In the genomic region with DNA sequence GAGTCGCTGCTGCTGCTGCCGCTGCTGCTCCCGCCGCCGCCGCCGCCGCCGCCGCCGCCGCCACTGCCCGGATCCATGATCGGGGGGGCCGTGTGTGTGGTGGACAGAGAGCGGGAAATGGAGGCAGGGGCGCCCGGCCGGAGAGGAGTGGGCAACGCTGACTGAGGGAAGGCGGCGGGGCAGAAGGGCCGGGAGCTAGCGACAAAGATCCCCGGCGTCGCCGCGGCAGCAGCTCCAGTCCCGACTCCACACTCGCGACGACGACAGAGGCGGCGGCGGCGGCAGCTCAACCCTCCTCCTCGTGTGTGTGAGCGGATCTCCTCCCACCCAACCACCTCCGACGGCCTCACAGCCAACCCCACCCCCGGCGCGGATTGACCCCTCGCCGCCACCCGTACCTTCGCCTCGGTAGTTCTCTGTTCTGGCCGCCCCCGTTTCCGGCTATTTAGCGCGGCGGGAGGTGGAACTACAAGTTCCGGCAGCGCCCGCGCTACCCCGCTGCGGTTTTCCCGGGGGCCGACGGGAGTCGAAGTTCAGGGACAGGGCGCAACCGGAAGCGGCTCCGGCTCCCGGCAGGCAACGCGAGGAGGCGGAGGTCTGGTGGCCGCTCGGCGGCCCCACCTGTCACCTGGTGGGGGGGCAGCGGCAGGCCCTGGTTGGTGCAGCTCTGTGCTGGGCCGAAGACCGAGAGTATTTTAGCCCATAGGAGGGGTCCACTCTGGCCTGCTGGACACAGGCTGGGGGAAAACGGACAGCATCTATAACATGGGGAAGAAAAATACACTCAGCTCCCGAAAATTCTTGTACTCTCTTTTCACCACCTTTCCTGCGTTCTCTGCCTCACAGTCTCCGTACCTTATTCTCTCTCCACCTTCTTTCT, we compare ENCODE assay signal across 8 cellular contexts. TPM values are rescaled to one million over a fixed set of nuclear protein-coding genes. Genes with fewer than 3 reads are reported as not detected.
DNase-seq lines count a peak whose midpoint lies in the region; ATAC-seq and TF ChIP-seq lines count a peak whose summit lies in the region.

A gene (minus strand): TSS at position 313 of the 880 bp plus-strand sequence. CDS start 236 bp downstream, at position 77.

- no peaks in the 10 kb centered on the region for H3K9me3 ChIP-seq in Peyer's patch
- no peaks in the 10 kb centered on the region for H3K9me3 ChIP-seq in muscle layer of duodenum (ENCODE audit: control insufficient read depth in 1 of 2, low read length in 2 of 2)

- H3K27me3 ChIP-seq in KMS-11 (ENCODE audit: insufficient read depth, low read depth) (no peaks in the 10 kb centered on the region), Peyer's patch (no peaks in the 10 kb centered on the region), muscle layer of duodenum (ENCODE audit: low read depth, low read length) (no peaks in the 10 kb centered on the region)

- DNase-seq in DMS79 treated with DMSO at 0.1 percent for 48 hours (lab: John Stamatoyannopoulos, UW) (peak; percentile 95), Peyer's patch (peak; percentile 97 to 99 (median 99))
- DNase-seq in activated T-cell treated with anti-CD3 and anti-CD28 coated beads, Interleukin-2, amount 50 U/mL, for 48 hours = peak; percentile 99 to 100
- DNase-seq in stimulated activated CD8-positive, alpha-beta memory T cell treated with anti-CD3 and anti-CD28 coated beads, Interleukin-7, amount 100 ng/mL, for 4 hours (ENCODE audit: low read depth in 2 of 2) = peak; percentile 99 to 100

- peak within 1 kb of the TSS; percentile 85 for H3K9ac ChIP-seq in KMS-11

- H3K4me1 ChIP-seq in KMS-11 (ENCODE audit: low read depth, poor library complexity, severe bottlenecking) = peaks cover 39% of the 10 kb centered on the region
- H3K4me1 ChIP-seq in Peyer's patch = peaks cover 0 to 29% (median 2%) of the 10 kb centered on the region in 4 donors
- H3K4me1 ChIP-seq in muscle layer of duodenum (ENCODE audit: control insufficient read depth in 1 of 2, insufficient read depth in 2 of 2, low read length in 2 of 2) = peaks cover 20 to 30% of the 10 kb centered on the region in 2 donors

- no peak for TF ChIP-seq CTCF in KMS-11 (conservative IDR thresholded peaks at IDR 0.05; ENCODE audit: low read depth, low read length)
- TF ChIP-seq CTCF in Peyer's patch (IDR thresholded peaks at IDR 0.05) = peak in 5 of 6 experiments; percentile 12 to 56 (median 34)

- H3K4me3 ChIP-seq in KMS-11 (IDR thresholded peaks at IDR 0.05; ENCODE audit: insufficient read depth, low read depth, low read length) = no peak within 1 kb of the TSS
- peak within 1 kb of the TSS; percentile 77 to 97 (median 92) for H3K4me3 ChIP-seq in Peyer's patch
- H3K4me3 ChIP-seq in muscle layer of duodenum (ENCODE audit: low read depth in 1 of 2, low read length in 2 of 2) = peak within 1 kb of the TSS; percentile 78 to 83

- H3K36me3 ChIP-seq in KMS-11 (ENCODE audit: insufficient read depth) (0 out of 2 replicates have a peak, but pooled peaks cover 3% of the 10 kb centered on the region), Peyer's patch (no peaks in the 10 kb centered on the region), muscle layer of duodenum (ENCODE audit: control insufficient read depth in 1 of 2, insufficient read depth in 2 of 2, low read length in 2 of 2) (no peaks in the 10 kb centered on the region)

- ATAC-seq in GM21723 (IDR thresholded peaks at IDR 0.05; ENCODE audit: unreplicated experiment) (peak; percentile 82), esophagus mucosa (peak; percentile 95)

- peak within 1 kb of the TSS; percentile 87 for H3K4me2 ChIP-seq in KMS-11

- H3K27ac ChIP-seq in KMS-11 (peak within 1 kb of the TSS; percentile 67), Peyer's patch (peak within 1 kb of the TSS; percentile 96 to 99 (median 97)), muscle layer of duodenum (ENCODE audit: low read length) (peak within 1 kb of the TSS; percentile 78)

- peaks cover 28% of the 10 kb centered on the region for H4K20me1 ChIP-seq in KMS-11 (ENCODE audit: insufficient read depth)

- TF ChIP-seq POLR2A in Peyer's patch (IDR thresholded peaks at IDR 0.05) = peak; percentile 60 to 86

- H2AFZ ChIP-seq in KMS-11 (ENCODE audit: low read depth) = peak within 1 kb of the TSS; percentile 77

- peaks cover 41% of the 10 kb centered on the region for H3K79me2 ChIP-seq in KMS-11 (ENCODE audit: insufficient read depth, low read depth)

RNA-seq across cellular contexts. Expression of the gene that starts here (rescaled TPM):
- total RNA-seq in Peyer's patch = 10 to 100 TPM; 29.1 to 60.2 (median 36.0) TPM
- total RNA-seq in esophagus mucosa = 110 TPM
